In the genomic region with DNA sequence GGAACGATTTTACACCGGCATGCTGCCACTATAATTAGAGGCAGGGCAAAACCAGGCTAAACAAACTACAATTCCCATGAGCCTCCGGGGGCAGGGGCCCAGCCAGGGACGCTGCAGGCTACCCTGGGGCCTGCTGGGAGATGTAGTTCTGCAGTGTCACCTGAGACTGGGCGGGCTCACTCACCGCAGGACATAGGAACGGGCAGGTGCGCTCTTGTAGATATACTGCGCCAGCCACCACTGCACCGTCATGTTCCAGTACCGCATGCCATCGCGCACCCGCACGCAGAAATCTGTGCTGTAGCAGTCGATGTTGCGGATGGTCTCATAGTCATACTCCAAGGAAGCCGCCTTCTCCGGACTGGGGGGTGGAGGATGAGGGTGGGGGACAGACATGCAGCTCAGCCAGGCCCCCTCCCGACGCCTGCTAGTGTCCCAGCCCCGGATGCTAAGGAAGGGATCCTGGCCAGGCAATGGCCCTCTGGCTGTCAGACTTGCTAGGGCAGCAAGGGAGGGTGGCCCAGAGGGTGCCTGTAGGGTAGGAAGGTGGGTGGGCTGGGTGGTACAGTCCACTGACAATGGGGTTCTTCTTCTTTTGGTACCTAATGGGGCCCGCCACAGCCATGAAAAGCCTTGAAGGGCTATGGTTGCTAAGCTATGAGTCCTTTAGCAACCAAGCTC, we compare ENCODE assay signal across 1 cellular context.
TF ChIP-seq lines count a peak whose summit lies in the region.

No MANE protein-coding gene starts in this region.

TF ChIP-seq in K562, 482 proteins besides CTCF, POLR2A, EP300 and RAD21 (continued from another document):
- TF ChIP-seq, protein P1, sequence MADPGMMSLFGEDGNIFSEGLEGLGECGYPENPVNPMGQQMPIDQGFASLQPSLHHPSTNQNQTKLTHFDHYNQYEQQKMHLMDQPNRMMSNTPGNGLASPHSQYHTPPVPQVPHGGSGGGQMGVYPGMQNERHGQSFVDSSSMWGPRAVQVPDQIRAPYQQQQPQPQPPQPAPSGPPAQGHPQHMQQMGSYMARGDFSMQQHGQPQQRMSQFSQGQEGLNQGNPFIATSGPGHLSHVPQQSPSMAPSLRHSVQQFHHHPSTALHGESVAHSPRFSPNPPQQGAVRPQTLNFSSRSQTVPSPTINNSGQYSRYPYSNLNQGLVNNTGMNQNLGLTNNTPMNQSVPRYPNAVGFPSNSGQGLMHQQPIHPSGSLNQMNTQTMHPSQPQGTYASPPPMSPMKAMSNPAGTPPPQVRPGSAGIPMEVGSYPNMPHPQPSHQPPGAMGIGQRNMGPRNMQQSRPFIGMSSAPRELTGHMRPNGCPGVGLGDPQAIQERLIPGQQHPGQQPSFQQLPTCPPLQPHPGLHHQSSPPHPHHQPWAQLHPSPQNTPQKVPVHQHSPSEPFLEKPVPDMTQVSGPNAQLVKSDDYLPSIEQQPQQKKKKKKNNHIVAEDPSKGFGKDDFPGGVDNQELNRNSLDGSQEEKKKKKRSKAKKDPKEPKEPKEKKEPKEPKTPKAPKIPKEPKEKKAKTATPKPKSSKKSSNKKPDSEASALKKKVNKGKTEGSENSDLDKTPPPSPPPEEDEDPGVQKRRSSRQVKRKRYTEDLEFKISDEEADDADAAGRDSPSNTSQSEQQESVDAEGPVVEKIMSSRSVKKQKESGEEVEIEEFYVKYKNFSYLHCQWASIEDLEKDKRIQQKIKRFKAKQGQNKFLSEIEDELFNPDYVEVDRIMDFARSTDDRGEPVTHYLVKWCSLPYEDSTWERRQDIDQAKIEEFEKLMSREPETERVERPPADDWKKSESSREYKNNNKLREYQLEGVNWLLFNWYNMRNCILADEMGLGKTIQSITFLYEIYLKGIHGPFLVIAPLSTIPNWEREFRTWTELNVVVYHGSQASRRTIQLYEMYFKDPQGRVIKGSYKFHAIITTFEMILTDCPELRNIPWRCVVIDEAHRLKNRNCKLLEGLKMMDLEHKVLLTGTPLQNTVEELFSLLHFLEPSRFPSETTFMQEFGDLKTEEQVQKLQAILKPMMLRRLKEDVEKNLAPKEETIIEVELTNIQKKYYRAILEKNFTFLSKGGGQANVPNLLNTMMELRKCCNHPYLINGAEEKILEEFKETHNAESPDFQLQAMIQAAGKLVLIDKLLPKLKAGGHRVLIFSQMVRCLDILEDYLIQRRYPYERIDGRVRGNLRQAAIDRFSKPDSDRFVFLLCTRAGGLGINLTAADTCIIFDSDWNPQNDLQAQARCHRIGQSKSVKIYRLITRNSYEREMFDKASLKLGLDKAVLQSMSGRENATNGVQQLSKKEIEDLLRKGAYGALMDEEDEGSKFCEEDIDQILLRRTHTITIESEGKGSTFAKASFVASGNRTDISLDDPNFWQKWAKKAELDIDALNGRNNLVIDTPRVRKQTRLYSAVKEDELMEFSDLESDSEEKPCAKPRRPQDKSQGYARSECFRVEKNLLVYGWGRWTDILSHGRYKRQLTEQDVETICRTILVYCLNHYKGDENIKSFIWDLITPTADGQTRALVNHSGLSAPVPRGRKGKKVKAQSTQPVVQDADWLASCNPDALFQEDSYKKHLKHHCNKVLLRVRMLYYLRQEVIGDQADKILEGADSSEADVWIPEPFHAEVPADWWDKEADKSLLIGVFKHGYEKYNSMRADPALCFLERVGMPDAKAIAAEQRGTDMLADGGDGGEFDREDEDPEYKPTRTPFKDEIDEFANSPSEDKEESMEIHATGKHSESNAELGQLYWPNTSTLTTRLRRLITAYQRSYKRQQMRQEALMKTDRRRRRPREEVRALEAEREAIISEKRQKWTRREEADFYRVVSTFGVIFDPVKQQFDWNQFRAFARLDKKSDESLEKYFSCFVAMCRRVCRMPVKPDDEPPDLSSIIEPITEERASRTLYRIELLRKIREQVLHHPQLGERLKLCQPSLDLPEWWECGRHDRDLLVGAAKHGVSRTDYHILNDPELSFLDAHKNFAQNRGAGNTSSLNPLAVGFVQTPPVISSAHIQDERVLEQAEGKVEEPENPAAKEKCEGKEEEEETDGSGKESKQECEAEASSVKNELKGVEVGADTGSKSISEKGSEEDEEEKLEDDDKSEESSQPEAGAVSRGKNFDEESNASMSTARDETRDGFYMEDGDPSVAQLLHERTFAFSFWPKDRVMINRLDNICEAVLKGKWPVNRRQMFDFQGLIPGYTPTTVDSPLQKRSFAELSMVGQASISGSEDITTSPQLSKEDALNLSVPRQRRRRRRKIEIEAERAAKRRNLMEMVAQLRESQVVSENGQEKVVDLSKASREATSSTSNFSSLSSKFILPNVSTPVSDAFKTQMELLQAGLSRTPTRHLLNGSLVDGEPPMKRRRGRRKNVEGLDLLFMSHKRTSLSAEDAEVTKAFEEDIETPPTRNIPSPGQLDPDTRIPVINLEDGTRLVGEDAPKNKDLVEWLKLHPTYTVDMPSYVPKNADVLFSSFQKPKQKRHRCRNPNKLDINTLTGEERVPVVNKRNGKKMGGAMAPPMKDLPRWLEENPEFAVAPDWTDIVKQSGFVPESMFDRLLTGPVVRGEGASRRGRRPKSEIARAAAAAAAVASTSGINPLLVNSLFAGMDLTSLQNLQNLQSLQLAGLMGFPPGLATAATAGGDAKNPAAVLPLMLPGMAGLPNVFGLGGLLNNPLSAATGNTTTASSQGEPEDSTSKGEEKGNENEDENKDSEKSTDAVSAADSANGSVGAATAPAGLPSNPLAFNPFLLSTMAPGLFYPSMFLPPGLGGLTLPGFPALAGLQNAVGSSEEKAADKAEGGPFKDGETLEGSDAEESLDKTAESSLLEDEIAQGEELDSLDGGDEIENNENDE (IDR thresholded peaks at IDR 0.05; ENCODE audit: low read depth, low read length) = no peak
- TF ChIP-seq CREM (IDR thresholded peaks at IDR 0.05; ENCODE audit: low read depth) (peak; percentile 55; the same call in 1 of the 2 replicates), ZNF311 (CRISPR knock-in tag; IDR thresholded peaks at IDR 0.05) (no peak), TEAD4 (IDR thresholded peaks at IDR 0.05; ENCODE audit: low read length) (0 out of 2 replicates have a peak, but pooled peaks have one; percentile 13), TEAD4 (CRISPR knock-in tag; IDR thresholded peaks at IDR 0.05; ENCODE audit: borderline replicate concordance) (no peak), HNRNPH1 (optimal IDR thresholded peaks at IDR 0.05; ENCODE audit: low read depth, low read length) (no peak), RBFOX2 (IDR thresholded peaks at IDR 0.05; ENCODE audit: low read depth, low read length) (peak; percentile 55; the same call in 1 of the 2 replicates), ZNF134 (CRISPR knock-in tag; conservative IDR thresholded peaks at IDR 0.05) (no peak), TCF3 (CRISPR knock-in tag; IDR thresholded peaks at IDR 0.05) (no peak), GABPB2 (CRISPR knock-in tag; conservative IDR thresholded peaks at IDR 0.05) (no peak), POLR2G (IDR thresholded peaks at IDR 0.05; ENCODE audit: low read depth, low read length) (peak; percentile 61), SUPT5H (IDR thresholded peaks at IDR 0.05) (peak; percentile 32; the same call in 1 of the 2 replicates), FOXA3 (CRISPR knock-in tag; conservative IDR thresholded peaks at IDR 0.05 in 1 of 2, IDR thresholded peaks at IDR 0.05 in 1 of 2) (no peak), HCFC1 (IDR thresholded peaks at IDR 0.05; ENCODE audit: low read depth, low read length) (peak; percentile 96), PHF21A (IDR thresholded peaks at IDR 0.05; ENCODE audit: borderline replicate concordance, low read depth) (no peak), HDAC6 (IDR thresholded peaks at IDR 0.05; ENCODE audit: low read depth, low read length) (no peak)
- TF ChIP-seq, protein P2, sequence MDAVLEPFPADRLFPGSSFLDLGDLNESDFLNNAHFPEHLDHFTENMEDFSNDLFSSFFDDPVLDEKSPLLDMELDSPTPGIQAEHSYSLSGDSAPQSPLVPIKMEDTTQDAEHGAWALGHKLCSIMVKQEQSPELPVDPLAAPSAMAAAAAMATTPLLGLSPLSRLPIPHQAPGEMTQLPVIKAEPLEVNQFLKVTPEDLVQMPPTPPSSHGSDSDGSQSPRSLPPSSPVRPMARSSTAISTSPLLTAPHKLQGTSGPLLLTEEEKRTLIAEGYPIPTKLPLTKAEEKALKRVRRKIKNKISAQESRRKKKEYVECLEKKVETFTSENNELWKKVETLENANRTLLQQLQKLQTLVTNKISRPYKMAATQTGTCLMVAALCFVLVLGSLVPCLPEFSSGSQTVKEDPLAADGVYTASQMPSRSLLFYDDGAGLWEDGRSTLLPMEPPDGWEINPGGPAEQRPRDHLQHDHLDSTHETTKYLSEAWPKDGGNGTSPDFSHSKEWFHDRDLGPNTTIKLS (IDR thresholded peaks at IDR 0.05; ENCODE audit: borderline replicate concordance, low read depth) = peak; percentile 59; the same call in 1 of the 2 replicates
- TF ChIP-seq, protein P3, sequence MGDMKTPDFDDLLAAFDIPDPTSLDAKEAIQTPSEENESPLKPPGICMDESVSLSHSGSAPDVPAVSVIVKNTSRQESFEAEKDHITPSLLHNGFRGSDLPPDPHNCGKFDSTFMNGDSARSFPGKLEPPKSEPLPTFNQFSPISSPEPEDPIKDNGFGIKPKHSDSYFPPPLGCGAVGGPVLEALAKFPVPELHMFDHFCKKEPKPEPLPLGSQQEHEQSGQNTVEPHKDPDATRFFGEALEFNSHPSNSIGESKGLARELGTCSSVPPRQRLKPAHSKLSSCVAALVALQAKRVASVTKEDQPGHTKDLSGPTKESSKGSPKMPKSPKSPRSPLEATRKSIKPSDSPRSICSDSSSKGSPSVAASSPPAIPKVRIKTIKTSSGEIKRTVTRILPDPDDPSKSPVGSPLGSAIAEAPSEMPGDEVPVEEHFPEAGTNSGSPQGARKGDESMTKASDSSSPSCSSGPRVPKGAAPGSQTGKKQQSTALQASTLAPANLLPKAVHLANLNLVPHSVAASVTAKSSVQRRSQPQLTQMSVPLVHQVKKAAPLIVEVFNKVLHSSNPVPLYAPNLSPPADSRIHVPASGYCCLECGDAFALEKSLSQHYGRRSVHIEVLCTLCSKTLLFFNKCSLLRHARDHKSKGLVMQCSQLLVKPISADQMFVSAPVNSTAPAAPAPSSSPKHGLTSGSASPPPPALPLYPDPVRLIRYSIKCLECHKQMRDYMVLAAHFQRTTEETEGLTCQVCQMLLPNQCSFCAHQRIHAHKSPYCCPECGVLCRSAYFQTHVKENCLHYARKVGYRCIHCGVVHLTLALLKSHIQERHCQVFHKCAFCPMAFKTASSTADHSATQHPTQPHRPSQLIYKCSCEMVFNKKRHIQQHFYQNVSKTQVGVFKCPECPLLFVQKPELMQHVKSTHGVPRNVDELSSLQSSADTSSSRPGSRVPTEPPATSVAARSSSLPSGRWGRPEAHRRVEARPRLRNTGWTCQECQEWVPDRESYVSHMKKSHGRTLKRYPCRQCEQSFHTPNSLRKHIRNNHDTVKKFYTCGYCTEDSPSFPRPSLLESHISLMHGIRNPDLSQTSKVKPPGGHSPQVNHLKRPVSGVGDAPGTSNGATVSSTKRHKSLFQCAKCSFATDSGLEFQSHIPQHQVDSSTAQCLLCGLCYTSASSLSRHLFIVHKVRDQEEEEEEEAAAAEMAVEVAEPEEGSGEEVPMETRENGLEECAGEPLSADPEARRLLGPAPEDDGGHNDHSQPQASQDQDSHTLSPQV (IDR thresholded peaks at IDR 0.05) = peak; percentile 74
- TF ChIP-seq, protein P4, sequence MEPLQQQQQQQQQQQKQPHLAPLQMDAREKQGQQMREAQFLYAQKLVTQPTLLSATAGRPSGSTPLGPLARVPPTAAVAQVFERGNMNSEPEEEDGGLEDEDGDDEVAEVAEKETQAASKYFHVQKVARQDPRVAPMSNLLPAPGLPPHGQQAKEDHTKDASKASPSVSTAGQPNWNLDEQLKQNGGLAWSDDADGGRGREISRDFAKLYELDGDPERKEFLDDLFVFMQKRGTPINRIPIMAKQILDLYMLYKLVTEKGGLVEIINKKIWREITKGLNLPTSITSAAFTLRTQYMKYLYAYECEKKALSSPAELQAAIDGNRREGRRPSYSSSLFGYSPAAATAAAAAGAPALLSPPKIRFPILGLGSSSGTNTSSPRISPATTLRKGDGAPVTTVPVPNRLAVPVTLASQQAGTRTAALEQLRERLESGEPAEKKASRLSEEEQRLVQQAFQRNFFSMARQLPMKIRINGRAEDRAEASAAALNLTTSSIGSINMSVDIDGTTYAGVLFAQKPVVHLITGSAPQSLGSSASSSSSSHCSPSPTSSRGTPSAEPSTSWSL (CRISPR knock-in tag; IDR thresholded peaks at IDR 0.05; ENCODE audit: borderline replicate concordance) = no peak
- TF ChIP-seq, protein P5, sequence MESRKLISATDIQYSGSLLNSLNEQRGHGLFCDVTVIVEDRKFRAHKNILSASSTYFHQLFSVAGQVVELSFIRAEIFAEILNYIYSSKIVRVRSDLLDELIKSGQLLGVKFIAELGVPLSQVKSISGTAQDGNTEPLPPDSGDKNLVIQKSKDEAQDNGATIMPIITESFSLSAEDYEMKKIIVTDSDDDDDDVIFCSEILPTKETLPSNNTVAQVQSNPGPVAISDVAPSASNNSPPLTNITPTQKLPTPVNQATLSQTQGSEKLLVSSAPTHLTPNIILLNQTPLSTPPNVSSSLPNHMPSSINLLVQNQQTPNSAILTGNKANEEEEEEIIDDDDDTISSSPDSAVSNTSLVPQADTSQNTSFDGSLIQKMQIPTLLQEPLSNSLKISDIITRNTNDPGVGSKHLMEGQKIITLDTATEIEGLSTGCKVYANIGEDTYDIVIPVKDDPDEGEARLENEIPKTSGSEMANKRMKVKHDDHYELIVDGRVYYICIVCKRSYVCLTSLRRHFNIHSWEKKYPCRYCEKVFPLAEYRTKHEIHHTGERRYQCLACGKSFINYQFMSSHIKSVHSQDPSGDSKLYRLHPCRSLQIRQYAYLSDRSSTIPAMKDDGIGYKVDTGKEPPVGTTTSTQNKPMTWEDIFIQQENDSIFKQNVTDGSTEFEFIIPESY (CRISPR knock-in tag; IDR thresholded peaks at IDR 0.05) = peak; percentile 78; the same call in 1 of the 2 replicates
- TF ChIP-seq, protein P6, sequence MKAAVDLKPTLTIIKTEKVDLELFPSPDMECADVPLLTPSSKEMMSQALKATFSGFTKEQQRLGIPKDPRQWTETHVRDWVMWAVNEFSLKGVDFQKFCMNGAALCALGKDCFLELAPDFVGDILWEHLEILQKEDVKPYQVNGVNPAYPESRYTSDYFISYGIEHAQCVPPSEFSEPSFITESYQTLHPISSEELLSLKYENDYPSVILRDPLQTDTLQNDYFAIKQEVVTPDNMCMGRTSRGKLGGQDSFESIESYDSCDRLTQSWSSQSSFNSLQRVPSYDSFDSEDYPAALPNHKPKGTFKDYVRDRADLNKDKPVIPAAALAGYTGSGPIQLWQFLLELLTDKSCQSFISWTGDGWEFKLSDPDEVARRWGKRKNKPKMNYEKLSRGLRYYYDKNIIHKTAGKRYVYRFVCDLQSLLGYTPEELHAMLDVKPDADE (conservative IDR thresholded peaks at IDR 0.05; ENCODE audit: control insufficient read depth, low read depth, low read length) = peak; percentile 96; the same call in 1 of the 2 replicates
- TF ChIP-seq, protein P7, sequence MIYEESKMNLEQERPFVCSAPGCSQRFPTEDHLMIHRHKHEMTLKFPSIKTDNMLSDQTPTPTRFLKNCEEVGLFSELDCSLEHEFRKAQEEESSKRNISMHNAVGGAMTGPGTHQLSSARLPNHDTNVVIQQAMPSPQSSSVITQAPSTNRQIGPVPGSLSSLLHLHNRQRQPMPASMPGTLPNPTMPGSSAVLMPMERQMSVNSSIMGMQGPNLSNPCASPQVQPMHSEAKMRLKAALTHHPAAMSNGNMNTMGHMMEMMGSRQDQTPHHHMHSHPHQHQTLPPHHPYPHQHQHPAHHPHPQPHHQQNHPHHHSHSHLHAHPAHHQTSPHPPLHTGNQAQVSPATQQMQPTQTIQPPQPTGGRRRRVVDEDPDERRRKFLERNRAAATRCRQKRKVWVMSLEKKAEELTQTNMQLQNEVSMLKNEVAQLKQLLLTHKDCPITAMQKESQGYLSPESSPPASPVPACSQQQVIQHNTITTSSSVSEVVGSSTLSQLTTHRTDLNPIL (CRISPR knock-in tag; IDR thresholded peaks at IDR 0.05) = no peak
